Comparison of ENCODE assay signal across 23 cellular contexts in the genomic region with DNA sequence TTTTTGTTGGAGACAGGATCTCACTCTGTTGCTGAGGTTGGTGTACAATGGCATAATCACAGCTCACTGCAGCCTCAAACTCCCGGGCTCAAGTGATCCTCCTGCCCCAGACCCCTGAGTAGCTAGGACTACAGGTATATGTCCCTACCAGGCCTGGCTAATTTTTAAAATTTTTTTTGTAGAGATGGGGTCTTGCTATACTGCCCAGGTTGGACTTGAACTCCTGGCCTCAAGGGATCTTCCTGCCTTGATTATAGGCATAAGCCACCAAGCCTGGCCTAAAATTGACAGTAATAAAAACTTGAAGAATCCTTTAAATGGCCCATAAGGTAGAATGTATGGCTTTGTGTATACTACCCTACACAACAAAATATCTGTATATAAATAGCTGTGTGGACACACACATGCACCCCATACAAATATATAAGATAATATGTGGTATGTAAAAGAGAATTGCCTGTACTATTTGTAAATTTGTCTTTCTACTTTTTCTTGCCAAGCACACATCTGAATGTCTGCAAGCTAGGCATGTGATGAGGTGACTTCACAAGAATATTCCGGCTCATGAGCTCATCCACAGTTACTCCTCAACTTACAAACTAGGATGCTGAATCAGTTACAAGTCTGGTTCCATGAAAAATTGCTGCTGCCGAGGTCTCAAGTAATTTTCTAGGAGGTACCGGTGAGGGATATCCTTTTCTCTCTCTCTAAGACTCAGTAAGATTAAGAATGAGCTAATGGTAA.
"Had no signal": no experiment of that assay in that cellular context is flagged by ENCODE, and none has a peak within 500 bp of the region (broad histone marks: within the 10 kb centered on the region; RNA-seq: fewer than 3 reads in every experiment).

No MANE protein-coding gene starts in this region.

- DNase-seq: cerebellar nuclear complex; colonic mucosa; dermis blood vessel endothelial cell; effector CD4-positive, alpha-beta T cell; endodermal cell; erythroblast; immature natural killer cell; kidney; left cardiac atrium; left ventricle myocardium inferior; lower lobe of right lung; mesendoderm; naive thymus-derived CD8-positive, alpha-beta T cell; stimulated activated CD4-positive, alpha-beta T cell treated with anti-CD3 and anti-CD28 coated beads, Interleukin-12 subunit alpha, Interleukin-12 subunit beta, amount 100 ng/mL, for 4 hours; stimulated activated naive CD4-positive, alpha-beta T cell; stomach; substantia nigra; tibial artery; upper lobe of right lung had no signal

- ATAC-seq: left cardiac atrium; lower lobe of right lung; naive thymus-derived CD8-positive, alpha-beta T cell; sciatic nerve; upper lobe of right lung had no signal

- H3K4me1 ChIP-seq: colonic mucosa, left ventricle myocardium inferior, lower lobe of right lung, stomach, tibial artery, upper lobe of right lung, vagina had no signal

- H3K9me3 ChIP-seq: colonic mucosa, left ventricle myocardium inferior, lower lobe of right lung, neutrophil, stomach, tibial artery, upper lobe of right lung, vagina had no signal

- H3K4me3 ChIP-seq: colonic mucosa, left ventricle myocardium inferior, lower lobe of right lung, skin epidermis, stomach, tibial artery, upper lobe of right lung, vagina had no signal

- H3K27me3 ChIP-seq: colonic mucosa, neutrophil, stomach, tibial artery, upper lobe of right lung, vagina had no signal

- H3K27ac ChIP-seq: colonic mucosa, left ventricle myocardium inferior, lower lobe of right lung, neutrophil, stomach, tibial artery, upper lobe of right lung, vagina had no signal
